In the genomic region with DNA sequence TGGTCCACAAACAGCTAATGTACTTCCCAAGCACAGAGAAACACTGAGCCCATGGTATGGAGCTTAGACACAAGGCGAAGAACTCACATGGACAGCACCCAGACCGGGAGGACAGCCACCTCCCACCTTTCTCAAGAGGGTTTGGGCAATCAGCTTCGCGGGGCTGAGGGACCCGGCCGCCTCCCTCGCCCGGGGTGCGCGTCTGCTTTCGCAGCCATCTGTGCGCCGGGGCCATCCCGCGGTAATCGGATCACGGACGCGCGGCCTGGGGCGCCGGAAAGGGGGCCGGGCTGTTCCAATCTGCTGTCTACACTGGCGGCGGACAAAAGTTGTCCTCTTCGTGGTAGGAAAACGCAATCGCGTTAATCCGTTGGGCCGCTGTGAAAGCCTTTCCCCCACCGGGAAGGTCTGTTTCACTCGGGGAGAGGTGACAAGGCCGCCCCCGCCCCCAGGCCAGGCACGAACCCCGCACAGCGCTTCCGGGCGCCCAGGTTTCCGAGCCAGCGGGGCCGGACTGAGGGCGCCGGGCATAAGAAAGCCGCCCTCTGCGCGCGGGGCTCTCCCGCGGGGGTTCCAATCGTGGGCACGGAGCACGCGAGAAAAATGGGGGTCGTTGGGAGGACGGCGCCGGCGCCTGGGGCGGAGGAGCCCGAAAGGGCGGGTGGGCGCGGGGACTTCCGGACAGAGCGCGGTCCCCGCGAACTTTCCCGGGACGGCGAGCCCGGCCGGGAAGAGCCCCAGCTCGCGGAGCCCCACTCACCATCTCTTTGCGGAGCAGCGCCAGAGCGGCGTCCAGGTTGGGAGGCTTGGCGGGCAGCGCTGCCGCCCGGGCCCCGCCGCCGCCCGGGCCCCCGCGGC, we compare ENCODE assay signal across 8 cellular contexts. TPM values are rescaled to one million over a fixed set of nuclear protein-coding genes. Genes with fewer than 3 reads are reported as not detected.
DNase-seq lines count a peak whose midpoint lies in the region; ATAC-seq and TF ChIP-seq lines count a peak whose summit lies in the region.

No MANE protein-coding gene starts in this region.

- in situ Hi-C loops in astrocyte of the spinal cord (cut with HindIII; ENCODE audit: low sequenced_read_pairs) = no loop called here

- no peaks in the 10 kb centered on the region for H3K36me3 ChIP-seq in BJ (ENCODE audit: control insufficient read depth, insufficient read depth, low read length)

- H3K4me3 ChIP-seq in BJ (ENCODE audit: low read depth, low read length) (peak overlapping the region; percentile 81), astrocyte of the spinal cord (ENCODE audit: low read depth, low read length) (peak overlapping the region; percentile 67)

- TF ChIP-seq CTCF in BJ (IDR thresholded peaks at IDR 0.05; ENCODE audit: insufficient read depth, low read depth, low read length) (no peak), astrocyte of the spinal cord (IDR thresholded peaks at IDR 0.05; ENCODE audit: low read depth, low read length) (no peak)

- ATAC-seq in GM19395 (IDR thresholded peaks at IDR 0.05; ENCODE audit: unreplicated experiment) (peak; percentile 42), HG03521 (IDR thresholded peaks at IDR 0.05; ENCODE audit: unreplicated experiment) (peak; percentile 45)

- POLR2A ChIA-PET in BJ (lab: Charles Lee) = no interaction called here

- CTCF ChIA-PET in BJ (lab: Yijun Ruan, JAX) = interaction anchor here (1.1 to 1.4 kb wide), 3 partner anchors 85 to 242 kb away, joined by 3 read pairs; no protein-coding TSS in a partner anchor

- DNase-seq in BJ (ENCODE audit: low read depth) (no peak), T-helper 1 cell (peak in 4 of 5 donors; percentile 13 to 46 (median 19)), astrocyte of the spinal cord (ENCODE audit: low read depth, low spot score) (peak; percentile 30), iris pigment epithelial cell (ENCODE audit: low read depth) (peak; percentile 68), NCI-H128 (lab: John Stamatoyannopoulos, UW; ENCODE audit: unreplicated experiment) (no peak)
- DNase-seq in stimulated activated CD4-positive, alpha-beta T cell treated with anti-CD3 and anti-CD28 coated beads, Interleukin-12 subunit alpha, Interleukin-12 subunit beta, amount 100 ng/mL, for 24 hours (ENCODE audit: low read depth in 2 of 2) = peak; percentile 12 to 30

- peaks cover 1% of the 10 kb centered on the region for H3K27me3 ChIP-seq in BJ (ENCODE audit: control insufficient read depth, insufficient read depth, low read length)

RNA-seq across cellular contexts. Expression of a gene that starts 0.7 kb away (rescaled TPM):
- 15.0 and 15.6 TPM in 2 replicates for polyA plus RNA-seq in BJ (2011; rRNA removed)
- 3.2 and 6.5 TPM in 2 replicates for polyA minus RNA-seq in BJ (2011; rRNA and poly(A)+ RNA removed)

Comparison
In these comparisons a context has a peak if more than half of its experiments do, and no peak if none do; other contexts are left out.
1. DNase-seq: peak in T-helper 1 cell (4 of 5), astrocyte of the spinal cord (single experiment), iris pigment epithelial cell (single experiment) and stimulated activated CD4-positive, alpha-beta T cell treated with anti-CD3 and anti-CD28 coated beads, Interleukin-12 subunit alpha, Interleukin-12 subunit beta, amount 100 ng/mL, for 24 hours (2 of 2); none in BJ (single experiment) and NCI-H128 (single experiment).